Comparison of ENCODE assay signal across 27 cellular contexts in genomic region chr4:74800310-74800709, GRCh38. TPM values are rescaled to one million over a fixed set of nuclear protein-coding genes. Genes with fewer than 3 reads are reported as not detected.
A peak's percentile ranks its signal among the peaks of the same experiment; 100 is the strongest.
DNase-seq lines count a peak whose midpoint lies in the region; ATAC-seq, FAIRE-seq and TF ChIP-seq lines count a peak whose summit lies in the region.
"Had no signal": no experiment of that assay in that cellular context is flagged by ENCODE, and none has a peak within 500 bp of the region (broad histone marks: within the 10 kb centered on the region; RNA-seq: fewer than 3 reads in every experiment).

No MANE protein-coding gene starts in this region.

- no peak overlapping the region for H4K8ac ChIP-seq in H1 (ENCODE audit: extremely low read depth, insufficient read depth, low read length)

- H2BK120ac ChIP-seq in H1 (replicated peaks; ENCODE audit: low read depth, low read length) = no peak overlapping the region

- no peaks in the 10 kb centered on the region for H3K9me3 ChIP-seq in OCI-LY3 (ENCODE audit: insufficient read depth, low read length)
- H3K9me3 ChIP-seq in GM12878 (replicated peaks; ENCODE audit: control insufficient read depth, insufficient read depth, low read length) = no peaks in the 10 kb centered on the region; the same call in 2 of the 3 replicates
- H3K9me3 ChIP-seq in H1 (ENCODE audit: insufficient read depth in 2 of 2, low read depth in 1 of 2, low read length in 1 of 2) = no peaks in the 10 kb centered on the region
- H3K9me3 ChIP-seq: BE2C, BLaER1 had no signal

- peak; percentile 6 for DNase-seq in HT1080 (ENCODE audit: low read depth)
- DNase-seq in GM12878 (ENCODE audit: low read depth, low spot score) = no peak
- DNase-seq in H1 (ENCODE audit: low read depth in 1 of 2, low spot score in 2 of 2) = no peak
- no peak for DNase-seq in ecto neural progenitor cell (ENCODE audit: low spot score)
- DNase-seq in activated gamma-delta T cell treated with Interleukin-2 at 50 U/mL for 16 hours = no peak
- no peak for DNase-seq in DMS53 treated with DMSO at 0.1 percent for 48 hours (lab: John Stamatoyannopoulos, UW; ENCODE audit: unreplicated experiment)
- DNase-seq: 8988T; ACHN; BE2C; C1 segment of cervical spinal cord; CD4-positive, alpha-beta memory T cell; CD4-positive, CD25-positive, alpha-beta regulatory T cell; CD8-positive, alpha-beta memory T cell; COR-L47; DMS 273 treated with DMSO at 0.1 percent for 48 hours; DMS153; DMS53; DMS79 treated with DMSO at 0.1 percent for 48 hours; GF-D8 had no signal

- H3K4ac ChIP-seq in H1 (replicated peaks; ENCODE audit: insufficient read length, low read depth, low read length) = no peak overlapping the region

- intact Hi-C loops in GM12878 (cut with micrococcal nuclease; ENCODE audit: unreplicated experiment) = no loop called here

- SMC1A ChIA-PET in GM12878 (lab: Charles Lee; ENCODE audit: uncharacterized antibody, unreplicated experiment) = no interaction called here

- H3K79me2 ChIP-seq in OCI-LY3 (ENCODE audit: low read length) (no peaks in the 10 kb centered on the region), GM12878 (ENCODE audit: control insufficient read depth, insufficient read depth, low read length) (no peaks in the 10 kb centered on the region), H1 (ENCODE audit: control insufficient read depth in 1 of 2, insufficient read depth in 2 of 2, low read length in 2 of 2) (no peaks in the 10 kb centered on the region)

- H4K20me1 ChIP-seq in OCI-LY3 (ENCODE audit: insufficient read depth, low read length) (no peaks in the 10 kb centered on the region), GM12878 (ENCODE audit: control insufficient read depth, insufficient read depth) (no peaks in the 10 kb centered on the region), H1 (replicated peaks in 1 of 2; ENCODE audit: control insufficient read depth in 1 of 2, insufficient read depth in 2 of 2, low read length in 2 of 2) (no peaks in the 10 kb centered on the region)
- H4K20me1 ChIP-seq: BLaER1 had no signal

- H3K14ac ChIP-seq in H1 (ENCODE audit: insufficient read length) = no peak overlapping the region

- H3K9ac ChIP-seq in OCI-LY3 (ENCODE audit: low read length) (no peak overlapping the region), GM12878 (ENCODE audit: control insufficient read depth, insufficient read depth, low read length) (no peak overlapping the region), H1 (replicated peaks in 1 of 4; ENCODE audit: extremely low read depth in 1 of 4, low read depth in 3 of 4, low read length in 3 of 4) (no peak overlapping the region)
- H3K9ac ChIP-seq: BLaER1 had no signal

- H2AFZ ChIP-seq in OCI-LY3 (ENCODE audit: low read depth, low read length) = peak overlapping the region; percentile 28; the same call in 1 of the 2 replicates
- H2AFZ ChIP-seq in GM12878 (ENCODE audit: control insufficient read depth, low read depth, low read length) = no peak overlapping the region
- H2AFZ ChIP-seq in H1 (ENCODE audit: low read length) = peak overlapping the region; percentile 44; the same call in 1 of the 2 replicates

- no peak overlapping the region for H4K91ac ChIP-seq in H1 (replicated peaks; ENCODE audit: insufficient read length, low read length)

- no TSS peak for BruUV-seq in GM12878 (replicated peaks; lab: Mats Ljungman, UMichigan)

- H3K4me2 ChIP-seq in OCI-LY3 (ENCODE audit: low read length) (no peak overlapping the region), GM12878 (ENCODE audit: control insufficient read depth, insufficient read depth) (no peak overlapping the region), H1 (ENCODE audit: insufficient read depth in 1 of 2, low read depth in 2 of 2, low read length in 2 of 2) (no peak overlapping the region)
- H3K4me2 ChIP-seq: BLaER1 had no signal

- no peak overlapping the region for H3K56ac ChIP-seq in H1 (replicated peaks; ENCODE audit: insufficient read length, low read depth, low read length)

- WGBS in GM12878 (ENCODE audit: insufficient coverage, insufficient replicate concordance, low lambda C conversion rate, missing lambda C conversion rate) = 4% methylated on average over 3 of the region's 3 CpGs
- 88% methylated on average over 3 of the region's 3 CpGs; no CpG with 5 or more reads in 1 of the 2 experiments for WGBS in H1 (ENCODE audit: extremely low coverage in 1 of 2, insufficient coverage in 1 of 2, insufficient read length in 1 of 2, insufficient replicate concordance in 2 of 2, low coverage in 1 of 2, low lambda C conversion rate in 2 of 2, missing lambda C conversion rate in 1 of 2), 2 experiments

- H3K36me3 ChIP-seq in OCI-LY3 (replicated peaks; ENCODE audit: low read depth, low read length) (no peaks in the 10 kb centered on the region), GM12878 (ENCODE audit: control insufficient read depth in 2 of 2, insufficient read depth in 2 of 2, low read length in 1 of 2) (no peaks in the 10 kb centered on the region), H1 (ENCODE audit: control insufficient read depth in 2 of 4, insufficient read depth in 4 of 4, low read length in 3 of 4) (no peaks in the 10 kb centered on the region)
- H3K36me3 ChIP-seq: BE2C, BLaER1 had no signal

- H3K27ac ChIP-seq in OCI-LY3 (ENCODE audit: low read length) (no peak overlapping the region), GM12878 (ENCODE audit: control insufficient read depth, insufficient read depth) (no peak overlapping the region), H1 (ENCODE audit: low read depth, low read length) (no peak overlapping the region)
- H3K27ac ChIP-seq: BLaER1 had no signal

- in situ Hi-C loops in GM12878 (cut with MboI) = no loop called here

- H2BK20ac ChIP-seq in H1 (ENCODE audit: low read length) = no peak overlapping the region

- H3K27me3 ChIP-seq in OCI-LY3 (ENCODE audit: low read depth, low read length) (no peaks in the 10 kb centered on the region; the same call in 1 of the 2 replicates), GM12878 (replicated peaks in 1 of 2; ENCODE audit: control insufficient read depth in 2 of 2, insufficient read depth in 2 of 2, low read length in 1 of 2) (peaks cover 0 to 7% of the 10 kb centered on the region in 2 experiments; a peak in 2 of 4 replicates), H1 (replicated peaks in 1 of 4; ENCODE audit: control insufficient read depth in 3 of 4, extremely low read depth in 1 of 4, insufficient read depth in 3 of 4, low read length in 3 of 4) (no peaks in the 10 kb centered on the region)
- H3K27me3 ChIP-seq: BLaER1 had no signal

- no peak overlapping the region for H2BK5ac ChIP-seq in H1 (ENCODE audit: low read depth, low read length)

- FAIRE-seq in GM12878 (lab: Jason Lieb, UNC) (no peak), H1 (lab: Jason Lieb, UNC) (no peak)
- FAIRE-seq: A204.1, G401.6, GM12892, GM18507 had no signal

- TF ChIP-seq EP300 in GM12878 (IDR thresholded peaks at IDR 0.05; ENCODE audit: borderline replicate concordance in 1 of 2, control insufficient read depth in 1 of 2, low read depth in 2 of 2, low read length in 2 of 2) (no peak), H1 (IDR thresholded peaks at IDR 0.05; ENCODE audit: borderline replicate concordance in 1 of 2, low read depth in 2 of 2, low read length in 2 of 2) (no peak)

- H3K4me3 ChIP-seq in OCI-LY3 (ENCODE audit: low read length) = no peak overlapping the region
- H3K4me3 ChIP-seq in GM12878 = no peak overlapping the region
- no peak overlapping the region for H3K4me3 ChIP-seq in H1 (ENCODE audit: extremely low read depth in 1 of 4, insufficient read depth in 2 of 4, low read depth in 3 of 4, low read length in 4 of 4)
- H3K4me3 ChIP-seq: BLaER1 had no signal

- H2BK12ac ChIP-seq in H1 (ENCODE audit: low read depth, low read length) = no peak overlapping the region

- no peaks in the 10 kb centered on the region for H3K4me1 ChIP-seq in OCI-LY3 (ENCODE audit: low read length)
- H3K4me1 ChIP-seq in GM12878 (ENCODE audit: control insufficient read depth, insufficient read depth, low read length) = no peaks in the 10 kb centered on the region
- H3K4me1 ChIP-seq in H1 (replicated peaks in 1 of 4; ENCODE audit: control insufficient read depth in 3 of 4, insufficient read depth in 4 of 4, low read length in 3 of 4) = no peaks in the 10 kb centered on the region
- H3K4me1 ChIP-seq: BE2C, BLaER1 had no signal

- TF ChIP-seq CTCF in OCI-LY3 (IDR thresholded peaks at IDR 0.05; ENCODE audit: low read depth, low read length) (no peak), GM12878 (IDR thresholded peaks at IDR 0.05 in 2 of 3, conservative IDR thresholded peaks at IDR 0.05 in 1 of 3; ENCODE audit: control insufficient read depth in 2 of 3, extremely low read depth in 1 of 3, insufficient read depth in 1 of 3, low read depth in 3 of 3, low read length in 3 of 3) (no peak), H1 (IDR thresholded peaks at IDR 0.05; ENCODE audit: control extremely low read depth in 1 of 3, insufficient read depth in 1 of 3, low read depth in 1 of 3, low read length in 3 of 3) (no peak)

- TF ChIP-seq POLR2A in GM12878 (IDR thresholded peaks at IDR 0.05; ENCODE audit: low read depth, low read length) = no peak
- no peak for TF ChIP-seq POLR2A in H1 (IDR thresholded peaks at IDR 0.05; ENCODE audit: control extremely low read depth in 1 of 2, low read depth in 2 of 2, low read length in 2 of 2)

- POLR2A ChIA-PET in GM12878 (lab: Charles Lee) = no interaction called here
- POLR2A ChIA-PET in H1 (lab: Charles Lee; ENCODE audit: partially characterized antibody) = interaction anchor here (0.7 kb wide), 1 partner anchor 258 kb away, joined by 5 read pairs; no protein-coding TSS in a partner anchor

- no peak overlapping the region for H4K5ac ChIP-seq in H1 (ENCODE audit: insufficient read length, low read depth, low read length)

- CTCF ChIA-PET in GM12878 (lab: Yijun Ruan, JAX) = interaction anchor here (0.6 kb wide), 1 partner anchor 25 kb away, joined by 3 read pairs; no protein-coding TSS in a partner anchor
- CTCF ChIA-PET in H1 (lab: Charles Lee; ENCODE audit: partially characterized antibody) = interaction anchor here (0.6 kb wide), 2 partner anchors 18 to 526 kb away, joined by 3 read pairs; no protein-coding TSS in a partner anchor

- H2BK15ac ChIP-seq in H1 (ENCODE audit: low read length) = no peak overlapping the region

- TF ChIP-seq RAD21 in GM12878 (IDR thresholded peaks at IDR 0.05; ENCODE audit: insufficient read depth, low read depth, low read length) = no peak
- TF ChIP-seq RAD21 in H1 (IDR thresholded peaks at IDR 0.05 in 1 of 2, conservative IDR thresholded peaks at IDR 0.05 in 1 of 2; ENCODE audit: low read depth in 2 of 2, low read length in 2 of 2) = no peak

- H2AK5ac ChIP-seq in H1 (ENCODE audit: low read depth, low read length) = no peak overlapping the region

- H3K79me1 ChIP-seq in H1 (ENCODE audit: low read depth, low read length) = no peaks in the 10 kb centered on the region

- H3K23me2 ChIP-seq in H1 (ENCODE audit: low read depth, low read length) = no peaks in the 10 kb centered on the region

- H3K18ac ChIP-seq in H1 (ENCODE audit: extremely low read depth, low read length) = no peak overlapping the region

- no peak overlapping the region for H3K23ac ChIP-seq in H1 (ENCODE audit: insufficient read length)

- no peak for ATAC-seq in GM12878

- RAD21 ChIA-PET in GM12878 (lab: Charles Lee; ENCODE audit: unreplicated experiment) = no interaction called here

RNA-seq across cellular contexts. Expression of gene BTC, which starts 6.0 kb away (rescaled TPM):
- total RNA-seq in HT1080 (2014; rRNA removed; shearing (Covaris generic)) = 1.0 and 1.2 TPM in 2 replicates
- 0.26 and 0.27 TPM in 2 replicates for polyA plus RNA-seq in HT1080 (2015; cell fraction: cytosol; rRNA removed)
- 0.29 and 0.47 TPM in 2 replicates for polyA plus RNA-seq in HT1080 (2015; cell fraction: nucleus; rRNA removed)
- total RNA-seq in GM12878 (2013; cell fraction: nucleolus; rRNA removed) = not detected in 2 replicates
- total RNA-seq in GM12878 (2014; rRNA removed) (not detected in 2 replicates), GM12878 (2014; rRNA removed; fragmentation: Illumina TruSeq; extraction: Trizol) (not detected in 2 replicates), GM12878 (2021) (not detected in 2 replicates)
- not detected for polyA plus RNA-seq in GM12878 (2011; ENCODE audit: low read depth)
- polyA plus RNA-seq in GM12878 (2011; rRNA removed) (not detected in 2 replicates), GM12878 (2014; fragmentation: Illumina TruSeq; extraction: Trizol) (not detected in 2 replicates), GM12878 (2014; fragmentation: Nextera tagmentation; extraction: Ambion mirVana) (not detected), GM12878 (2014; rRNA removed) (not detected in 2 replicates), GM12878 (2016; fragmentation: Nextera tagmentation; extraction: Ambion mirVana) (not detected), H1 (2011; rRNA removed) (0.08 and 0.09 TPM in 2 replicates)
- not detected in 2 replicates for polyA plus RNA-seq in GM12878 (2011; cell fraction: cytosol; rRNA removed)
- not detected in 2 replicates for polyA plus RNA-seq in GM12878 (2011; cell fraction: nucleus; rRNA removed)
- polyA plus RNA-seq in GM12878 (2012) = not detected in 2 replicates
- polyA minus RNA-seq in GM12878 (2011; rRNA and poly(A)+ RNA removed) = not detected in 2 replicates
- polyA minus RNA-seq in GM12878 (2011; cell fraction: cytosol; rRNA and poly(A)+ RNA removed) = not detected in 2 replicates
- polyA minus RNA-seq in GM12878 (2011; cell fraction: nucleus; rRNA and poly(A)+ RNA removed) = not detected in 2 replicates
- total RNA-seq in H1 (2021; fragmentation: NEBNext Ultra II Directional; extraction: Animal tissue kit (Norgen Biotek cat#: 25700)) = 0.11 TPM in 1 of 2 replicates, not detected in the other
- polyA plus RNA-seq in H1 (2011; cell fraction: cytosol; rRNA removed) = 0.12 TPM
- polyA plus RNA-seq in H1 (2011; cell fraction: nucleus; rRNA removed) = 0.04 TPM
- 0.05 to 0.25 TPM (median 0.11 TPM) in 3 of 4 replicates, not detected in the other for polyA plus RNA-seq in H1 (2012, experiment 1 of 2)
- not detected for polyA plus RNA-seq in H1 (2012, experiment 2 of 2)
- polyA plus RNA-seq in H1 (2013, experiment 1 of 2) = 0.10 TPM
- 0.17 TPM for polyA plus RNA-seq in H1 (2013, experiment 2 of 2)
- polyA minus RNA-seq in H1 (2011; rRNA and poly(A)+ RNA removed) = 0.05 TPM in 1 of 2 replicates, not detected in the other
- not detected for polyA minus RNA-seq in H1 (2011; cell fraction: cytosol; rRNA and poly(A)+ RNA removed)
- polyA minus RNA-seq in H1 (2011; cell fraction: nucleus; rRNA and poly(A)+ RNA removed) = not detected
- total RNA-seq: CD4-positive, alpha-beta memory T cell; CD4-positive, CD25-positive, alpha-beta regulatory T cell; CD8-positive, alpha-beta memory T cell had no signal
- polyA plus RNA-seq: AG04450; CD14-positive monocyte; CD4-positive, alpha-beta memory T cell; CD4-positive, CD25-positive, alpha-beta regulatory T cell; CD8-positive, alpha-beta memory T cell had no signal
